In the genomic region with DNA sequence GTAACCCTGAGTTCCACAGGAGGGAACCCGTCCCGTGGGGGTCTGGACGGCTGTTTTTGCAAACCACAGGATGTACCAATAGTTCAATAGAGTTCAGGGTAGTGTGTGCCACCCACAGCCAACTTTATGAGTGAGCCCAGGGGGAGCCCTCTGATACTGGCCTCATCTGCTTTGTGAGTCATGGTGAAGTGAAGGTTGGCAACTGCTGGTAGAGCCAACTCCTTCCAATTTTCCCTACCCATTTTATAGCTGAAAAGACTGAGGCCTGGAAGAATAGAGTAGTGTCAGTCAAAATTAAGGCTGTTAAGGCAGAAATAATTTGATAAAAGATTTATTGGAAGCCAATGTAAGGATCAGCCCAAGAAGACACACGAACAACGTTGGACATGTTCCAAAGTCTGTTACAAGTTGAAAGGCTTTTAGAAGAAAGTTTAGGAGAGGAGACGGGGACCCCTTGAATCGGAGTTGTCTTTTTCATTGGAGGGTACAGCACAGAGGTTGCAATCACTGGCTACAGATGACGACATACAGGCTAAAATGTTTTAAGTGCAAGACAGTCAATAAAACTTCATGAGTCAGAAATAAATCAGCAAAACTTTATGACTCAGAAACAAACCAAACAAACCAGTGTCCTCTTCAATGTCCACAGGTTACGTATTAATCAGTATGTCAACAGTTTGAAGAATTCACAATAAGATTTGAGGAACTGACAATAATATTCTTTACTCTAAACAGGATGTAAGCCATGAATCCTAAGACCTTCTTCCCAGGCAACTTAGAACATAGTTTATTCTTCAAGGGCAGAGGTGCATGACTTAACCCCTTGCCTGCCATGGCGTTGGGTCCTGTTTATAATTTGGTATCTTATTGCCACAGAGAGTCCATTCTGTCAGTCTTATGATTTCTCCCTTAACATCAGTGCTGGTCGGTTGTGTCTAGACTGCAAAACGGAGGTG, we compare ENCODE assay signal across 7 cellular contexts.
DNase-seq lines count a peak whose midpoint lies in the region; TF ChIP-seq lines count a peak whose summit lies in the region.

No MANE protein-coding gene starts in this region.

- H3K4me3 ChIP-seq in HFF-Myc (replicated peaks; ENCODE audit: low read depth, low read length) (no peak overlapping the region), fibroblast of the aortic adventitia (ENCODE audit: low read depth, low read length) (no peak overlapping the region)

- TF ChIP-seq CTCF in HFF-Myc (IDR thresholded peaks at IDR 0.05; ENCODE audit: low read depth, low read length, missing control alignments) = no peak
- no peak for TF ChIP-seq CTCF in fibroblast of the aortic adventitia (IDR thresholded peaks at IDR 0.05; ENCODE audit: insufficient read depth, low read length)

- DNase-seq in HFF-Myc (ENCODE audit: extremely low read depth, low read depth) = peak; percentile 51
- DNase-seq in SW 1271 (lab: John Stamatoyannopoulos, UW) = peak; percentile 57 to 94
- DNase-seq in fibroblast of the aortic adventitia (ENCODE audit: low read depth) = peak; percentile 39
- DNase-seq in smooth muscle cell of the brain vasculature (ENCODE audit: low read depth, low spot score) = peak; percentile 75
- no peak for DNase-seq in NAMALWA (ENCODE audit: low spot score)
- DNase-seq in cerebellum (ENCODE audit: low spot score) = no peak
- no peak for DNase-seq in iPS-NIHi11 (ENCODE audit: low spot score)

Comparison
In these comparisons a context has a peak if more than half of its experiments do, and no peak if none do; other contexts are left out.
1. DNase-seq: peak in HFF-Myc (single experiment), SW 1271 (2 of 2), fibroblast of the aortic adventitia (single experiment) and smooth muscle cell of the brain vasculature (single experiment); none in NAMALWA (single experiment), cerebellum (single experiment) and iPS-NIHi11 (single experiment).